Comparison of ENCODE assay signal across 18 cellular contexts in the genomic region with DNA sequence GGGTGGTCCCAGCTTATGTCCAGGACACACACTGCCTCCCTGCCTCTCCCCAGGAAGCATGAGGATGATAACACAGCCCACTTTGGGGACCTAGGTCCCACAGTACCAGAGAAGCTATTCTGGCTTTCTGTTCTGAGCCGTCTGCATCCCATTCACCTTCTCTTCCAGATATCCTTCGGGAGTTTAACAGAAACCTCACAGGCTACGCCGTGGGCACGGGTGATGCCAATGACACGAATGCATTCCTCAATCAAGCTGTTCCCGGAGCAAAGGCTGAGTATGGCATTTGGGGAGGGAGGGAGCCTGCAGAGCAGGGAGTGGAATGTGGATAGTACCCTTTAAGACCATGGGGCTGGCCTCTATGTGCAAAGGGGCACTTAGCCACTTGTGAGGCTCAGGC.
DNase-seq lines count a peak whose midpoint lies in the region; ATAC-seq, FAIRE-seq and TF ChIP-seq lines count a peak whose summit lies in the region.
"Had no signal": no experiment of that assay in that cellular context is flagged by ENCODE, and none has a peak within 500 bp of the region (broad histone marks: within the 10 kb centered on the region; RNA-seq: fewer than 3 reads in every experiment).

No MANE protein-coding gene starts in this region.

- peaks cover 3 to 38% of the 10 kb centered on the region in 2 donors for H3K4me1 ChIP-seq in right atrium auricular region
- peaks cover 28 to 42% of the 10 kb centered on the region in 2 donors for H3K4me1 ChIP-seq in gastrocnemius medialis
- peaks cover 8% of the 10 kb centered on the region for H3K4me1 ChIP-seq in effector memory CD4-positive, alpha-beta T cell (ENCODE audit: control insufficient read depth, insufficient read depth, low read length, poor library complexity, severe bottlenecking)
- peaks cover 0 to 2% of the 10 kb centered on the region in 2 donors for H3K4me1 ChIP-seq in small intestine (ENCODE audit: control insufficient read depth in 2 of 2, insufficient read depth in 1 of 2, low read depth in 1 of 2, low read length in 1 of 2)

- H3K9me3 ChIP-seq in right atrium auricular region, result no peaks in the 10 kb centered on the region
- H3K9me3 ChIP-seq in gastrocnemius medialis, result no peaks in the 10 kb centered on the region
- H3K9me3 ChIP-seq in effector memory CD4-positive, alpha-beta T cell (ENCODE audit: control insufficient read depth, low read length), result no peaks in the 10 kb centered on the region
- H3K9me3 ChIP-seq in small intestine (ENCODE audit: control insufficient read depth, low read depth), result no peaks in the 10 kb centered on the region
- H3K9me3 ChIP-seq: MG63 had no signal

- no peak for FAIRE-seq in small intestine (lab: Jason Lieb, UNC)

- DNase-seq in right atrium auricular region (ENCODE audit: low spot score) (no peak), Right ventricle myocardium superior (no peak), coronary artery (ENCODE audit: low spot score) (no peak), gastrocnemius medialis (no peak), small intestine (no peak), dedifferentiated amniotic fluid mesenchymal stem cell (ENCODE audit: extremely low spot score) (no peak)
- DNase-seq in effector memory CD4-positive, alpha-beta T cell, result no peak
- DNase-seq: COR-L47, EL, HCEC 1CT, Karpas-422, MG63, NCI-H1092 treated with DMSO at 0.1 percent for 48 hours, NCI-H2081 treated with DMSO at 0.1 percent for 48 hours, NCI-H510A treated with DMSO at 0.1 percent for 48 hours, NCI-H82, PC-3 had no signal

- H3K27ac ChIP-seq in right atrium auricular region (peak overlapping the region; percentile 40 to 62), coronary artery (peak overlapping the region; percentile 50 to 75), gastrocnemius medialis (peak overlapping the region in 3 of 4 donors; percentile 12 to 97 (median 31)), small intestine (ENCODE audit: low read depth in 1 of 2, low read length in 1 of 2) (no peak overlapping the region)
- no peak overlapping the region for H3K27ac ChIP-seq in effector memory CD4-positive, alpha-beta T cell (ENCODE audit: insufficient read depth, low read length, poor library complexity, severe bottlenecking)
- H3K27ac ChIP-seq: C4-2B had no signal

- intact Hi-C loops in Right ventricle myocardium superior (cut with DNase I), result no loop called here
- intact Hi-C loops in gastrocnemius medialis (cut with DNase I; ENCODE audit: low total_unique reads), result loop anchor here (10.0 kb wide), 1 partner anchor 1546 kb away; the partner anchor contains the start of gene YPEL5

- no peak for ATAC-seq in Right ventricle myocardium superior (ENCODE audit: poor library complexity)
- no peak for ATAC-seq in gastrocnemius medialis
- ATAC-seq: PC-3 had no signal

- H3K36me3 ChIP-seq in right atrium auricular region, result no peaks in the 10 kb centered on the region
- no peaks in the 10 kb centered on the region for H3K36me3 ChIP-seq in gastrocnemius medialis
- no peaks in the 10 kb centered on the region for H3K36me3 ChIP-seq in effector memory CD4-positive, alpha-beta T cell (ENCODE audit: control insufficient read depth, insufficient read depth, low read length)
- no peaks in the 10 kb centered on the region for H3K36me3 ChIP-seq in small intestine (ENCODE audit: control insufficient read depth in 2 of 2, insufficient read depth in 2 of 2, low read length in 2 of 2)
- H3K36me3 ChIP-seq: MG63 had no signal

- H3K27me3 ChIP-seq in right atrium auricular region (no peaks in the 10 kb centered on the region), gastrocnemius medialis (no peaks in the 10 kb centered on the region), small intestine (ENCODE audit: control insufficient read depth in 2 of 2, insufficient read depth in 2 of 2, low read length in 2 of 2) (no peaks in the 10 kb centered on the region)
- H3K27me3 ChIP-seq in effector memory CD4-positive, alpha-beta T cell (replicated peaks; ENCODE audit: control insufficient read depth, insufficient read depth, low read length, poor library complexity, severe bottlenecking), result no peaks in the 10 kb centered on the region
- H3K27me3 ChIP-seq: MG63 had no signal

- in situ Hi-C loops in gastrocnemius medialis (cut with MboI; ENCODE audit: low sequenced_read_pairs in 4 of 4), result loop anchor here in 2 of 4 donors (10.0 kb wide), 1 partner anchor 156 kb away; the partner anchor contains the start of gene PPP1CB (in 2 of the 2)

- WGBS in small intestine, 3 donors, result 90 to 94% (median 94%) methylated on average over 7 of the region's 7 CpGs

- TF ChIP-seq CTCF in right atrium auricular region (IDR thresholded peaks at IDR 0.05), result no peak
- no peak for TF ChIP-seq CTCF in coronary artery (IDR thresholded peaks at IDR 0.05)
- no peak for TF ChIP-seq CTCF in gastrocnemius medialis (IDR thresholded peaks at IDR 0.05 in 4 of 5, conservative IDR thresholded peaks at IDR 0.05 in 1 of 5)

- no peak for TF ChIP-seq POLR2A in gastrocnemius medialis (IDR thresholded peaks at IDR 0.05)

- no peak overlapping the region for H3K4me3 ChIP-seq in right atrium auricular region
- H3K4me3 ChIP-seq in coronary artery, result no peak overlapping the region
- no peak overlapping the region for H3K4me3 ChIP-seq in gastrocnemius medialis
- H3K4me3 ChIP-seq in effector memory CD4-positive, alpha-beta T cell (ENCODE audit: insufficient read depth, low read depth, low read length, poor library complexity, severe bottlenecking), result no peak overlapping the region
- no peak overlapping the region for H3K4me3 ChIP-seq in small intestine (ENCODE audit: low read depth in 1 of 2, low read length in 2 of 2)
- H3K4me3 ChIP-seq: MG63 had no signal

Comparison
In these comparisons a context has a peak if more than half of its experiments do, and no peak if none do; other contexts are left out.
1. H3K27ac ChIP-seq: peak in right atrium auricular region (2 of 2), coronary artery (2 of 2) and gastrocnemius medialis (3 of 4); none in effector memory CD4-positive, alpha-beta T cell (single experiment) and small intestine (0 of 2).